Comparison of ENCODE assay signal across 10 cellular contexts in genomic region chr12:1591543-1591942, GRCh38. TPM values are rescaled to one million over a fixed set of nuclear protein-coding genes. Genes with fewer than 3 reads are reported as not detected.
DNase-seq lines count a peak whose midpoint lies in the region; ATAC-seq, FAIRE-seq and TF ChIP-seq lines count a peak whose summit lies in the region.
"Had no signal": no experiment of that assay in that cellular context is flagged by ENCODE, and none has a peak within 500 bp of the region (broad histone marks: within the 10 kb centered on the region; RNA-seq: fewer than 3 reads in every experiment).

No MANE protein-coding gene starts in this region.

- no peaks in the 10 kb centered on the region for H3K36me3 ChIP-seq in SJCRH30
- no peaks in the 10 kb centered on the region for H3K36me3 ChIP-seq in rectal smooth muscle tissue (ENCODE audit: control insufficient read depth, insufficient read depth, low read length)

- no peak for ATAC-seq in HG02938 (IDR thresholded peaks at IDR 0.05; ENCODE audit: unreplicated experiment)

- TF ChIP-seq CTCF in GM12875 (IDR thresholded peaks at IDR 0.05; ENCODE audit: borderline replicate concordance, insufficient read depth, low read depth, low read length) (no peak), epithelial cell of proximal tubule (conservative IDR thresholded peaks at IDR 0.05; ENCODE audit: low read depth, low read length) (no peak)

- H3K27ac ChIP-seq in SJCRH30 (no peak overlapping the region), rectal smooth muscle tissue (ENCODE audit: low read depth, low read length) (no peak overlapping the region)

- H3K27me3 ChIP-seq in SJCRH30 (no peaks in the 10 kb centered on the region), rectal smooth muscle tissue (ENCODE audit: control insufficient read depth, insufficient read depth, low read length) (no peaks in the 10 kb centered on the region)

- DNase-seq in SJCRH30 (peak; percentile 28 to 44), epithelial cell of proximal tubule (ENCODE audit: low read depth) (no peak), frontal cortex (ENCODE audit: low spot score in 2 of 2) (no peak), middle frontal gyrus (ENCODE audit: extremely low spot score, low spot score) (no peak), GDM1 (lab: John Stamatoyannopoulos, UW) (no peak)
- DNase-seq: GOT3 had no signal

- H3K4me3 ChIP-seq in GM12875 (ENCODE audit: low read depth, low read length) (peak overlapping the region; percentile 38), SJCRH30 (peak overlapping the region; percentile 1), epithelial cell of proximal tubule (ENCODE audit: low read depth, low read length) (peak overlapping the region; percentile 76), rectal smooth muscle tissue (ENCODE audit: low read length) (peak overlapping the region; percentile 55)

- FAIRE-seq in frontal cortex (lab: Jason Lieb, UNC): no peak
- FAIRE-seq: TTC549 had no signal

- H3K4me1 ChIP-seq in SJCRH30 (peaks cover 34% of the 10 kb centered on the region), rectal smooth muscle tissue (ENCODE audit: control insufficient read depth, insufficient read depth, low read length) (peaks cover 32% of the 10 kb centered on the region)

- no peaks in the 10 kb centered on the region for H3K9me3 ChIP-seq in SJCRH30 (replicated peaks)

- no peak overlapping the region for H3K9ac ChIP-seq in rectal smooth muscle tissue (ENCODE audit: low read length)

RNA-seq across cellular contexts. Expression of gene FBXL14, which starts 2.8 kb away (rescaled TPM):
- 15.0 and 16.3 TPM in 2 replicates for total RNA-seq in SJCRH30 (2014; rRNA removed; shearing (Covaris generic))
- total RNA-seq in epithelial cell of proximal tubule: 5.5 and 10.6 TPM in 2 replicates
- 17.5 TPM for total RNA-seq in frontal cortex

RNA-seq across cellular contexts. Expression of gene WNT5B, which starts 37.5 kb away (rescaled TPM):
- 50.2 and 51.8 TPM in 2 replicates for total RNA-seq in SJCRH30 (2014; rRNA removed; shearing (Covaris generic))
- total RNA-seq in epithelial cell of proximal tubule (6.6 and 51.0 TPM in 2 replicates), frontal cortex (22.0 TPM)

Comparison
In these comparisons a context has a peak if more than half of its experiments do, and no peak if none do; other contexts are left out.
1. H3K4me3 ChIP-seq: peak in every context shown above with its lines; median percentile 76 in epithelial cell of proximal tubule; 55 in rectal smooth muscle tissue; 38 in GM12875; 1 in SJCRH30.
2. DNase-seq: peak in SJCRH30 (2 of 2); none in epithelial cell of proximal tubule (single experiment), frontal cortex (0 of 2), middle frontal gyrus (single experiment) and GDM1 (single experiment).